Comparison of ENCODE assay signal across 8 cellular contexts in genomic region chr17:36486204-36487194, GRCh38. TPM values are rescaled to one million over a fixed set of nuclear protein-coding genes. Genes with fewer than 3 reads are reported as not detected.
A peak's percentile ranks its signal among the peaks of the same experiment; 100 is the strongest.
DNase-seq lines count a peak whose midpoint lies in the region; ATAC-seq and TF ChIP-seq lines count a peak whose summit lies in the region.

Gene ZNHIT3 (plus strand): TSS chr17:36486681. CDS start chr17:36486700, 19 bp downstream.

- DNase-seq in DMS114 treated with DMSO at 0.1 percent for 48 hours (lab: John Stamatoyannopoulos, UW; ENCODE audit: unreplicated experiment), result peak; percentile 92
- peak; percentile 45 for DNase-seq in OCI-M2 (lab: John Stamatoyannopoulos, UW; ENCODE audit: unreplicated experiment)
- peak; percentile 81 for DNase-seq in activated T-cell treated with anti-CD3 and anti-CD28 coated beads for 4 hours
- DNase-seq in epithelial cell of proximal tubule (ENCODE audit: low read depth), result peak; percentile 58
- DNase-seq in mucosa of gallbladder (ENCODE audit: low spot score), result peak; percentile 94
- peak; percentile 83 for DNase-seq in stimulated activated CD8-positive, alpha-beta memory T cell treated with anti-CD3 and anti-CD28 coated beads, Interleukin-4, amount 100 ng/mL, for 24 hours (ENCODE audit: low read depth)

- peak within 1 kb of the TSS; percentile 82 for H3K4me3 ChIP-seq in epithelial cell of proximal tubule (ENCODE audit: low read depth, low read length)

- peak; percentile 85 for ATAC-seq in GM21619 (IDR thresholded peaks at IDR 0.05; ENCODE audit: unreplicated experiment)

- no peak for TF ChIP-seq RAD21 in Ishikawa (IDR thresholded peaks at IDR 0.05; ENCODE audit: low read depth)

- TF ChIP-seq CTCF in epithelial cell of proximal tubule (conservative IDR thresholded peaks at IDR 0.05; ENCODE audit: low read depth, low read length), result no peak

- no peak for TF ChIP-seq EP300 in Ishikawa (IDR thresholded peaks at IDR 0.05; ENCODE audit: borderline replicate concordance)

TF ChIP-seq in Ishikawa, 13 proteins besides CTCF, POLR2A, EP300 and RAD21:
- TF ChIP-seq USF1 (IDR thresholded peaks at IDR 0.05) (no peak), TCF12 (IDR thresholded peaks at IDR 0.05; ENCODE audit: low read depth) (0 out of 2 replicates have a peak, but pooled peaks have one; percentile 29), YY1 (IDR thresholded peaks at IDR 0.05; ENCODE audit: low read depth) (peak; percentile 86), TAF1 (IDR thresholded peaks at IDR 0.05; ENCODE audit: low read depth) (peak; percentile 62; the same call in 1 of the 2 replicates), REST (IDR thresholded peaks at IDR 0.05; ENCODE audit: low read depth) (peak; percentile 31; the same call in 1 of the 2 replicates), CREB1 (IDR thresholded peaks at IDR 0.05; ENCODE audit: low read depth) (peak; percentile 49; the same call in 1 of the 2 replicates), NFIC (IDR thresholded peaks at IDR 0.05) (no peak), EGR1 (IDR thresholded peaks at IDR 0.05) (no peak), CEBPB (IDR thresholded peaks at IDR 0.05) (no peak), TEAD4 (IDR thresholded peaks at IDR 0.05) (peak; percentile 34; the same call in 1 of the 2 replicates), MAX (IDR thresholded peaks at IDR 0.05) (peak; percentile 95), FOXM1 (IDR thresholded peaks at IDR 0.05; ENCODE audit: borderline replicate concordance, low read depth) (no peak), ZBTB7A (IDR thresholded peaks at IDR 0.05; ENCODE audit: low read depth) (peak; percentile 86)

RNA-seq across cellular contexts. Expression of gene ZNHIT3, which starts in this region (rescaled TPM):
- total RNA-seq in epithelial cell of proximal tubule (56.0 and 58.8 TPM in 2 replicates), mucosa of gallbladder (26.8 TPM)

Comparison
In these comparisons a context has a peak if more than half of its experiments do, and no peak if none do; other contexts are left out.
1. Peak in every context shown above with its lines: DNase-seq, ATAC-seq and H3K4me3 ChIP-seq.